ENCODE assay signal across 12 cellular contexts in genomic region chr15:65082303-65082958, GRCh38. TPM values are rescaled to one million over a fixed set of nuclear protein-coding genes. Genes with fewer than 3 reads are reported as not detected.
DNase-seq lines count a peak whose midpoint lies in the region; ATAC-seq, FAIRE-seq and TF ChIP-seq lines count a peak whose summit lies in the region.
"Had no signal": no experiment of that assay in that cellular context is flagged by ENCODE, and none has a peak within 500 bp of the region (broad histone marks: within the 10 kb centered on the region; RNA-seq: fewer than 3 reads in every experiment).

No MANE protein-coding gene starts in this region.

- no peak for TF ChIP-seq POLR2A in esophagus squamous epithelium (IDR thresholded peaks at IDR 0.05)

- peaks cover 13% of the 10 kb centered on the region for H3K4me1 Mint-ChIP-seq in T-helper 1 cell treated with Interleukin-12 subunit alpha and Interleukin-12 subunit beta and Interleukin-4 antibody, amounts not matched to agents 30 μg/mL and 1 μg/mL, for 36 hours (ENCODE audit: low read depth)
- peaks cover 22% of the 10 kb centered on the region for H3K4me1 Mint-ChIP-seq in stimulated activated effector memory CD8-positive, alpha-beta T cell treated with anti-CD3 and anti-CD28 coated beads, Interleukin-12 subunit alpha, Interleukin-12 subunit beta, amount 100 ng/mL, for 72 hours

- peaks cover 0 to 25% (median 0%) of the 10 kb centered on the region in 4 donors for H3K27me3 ChIP-seq in esophagus squamous epithelium

- 19 to 24% methylated on average over 7 of the region's 7 CpGs for WGBS in esophagus squamous epithelium, 2 donors

- peaks cover 34% of the 10 kb centered on the region for H3K27me3 Mint-ChIP-seq in T-helper 1 cell treated with Interleukin-12 subunit alpha and Interleukin-12 subunit beta and Interleukin-4 antibody, amounts not matched to agents 30 μg/mL and 1 μg/mL, for 36 hours (ENCODE audit: low read depth)

- intact Hi-C loops in esophagus squamous epithelium (cut with DNase I): no loop called here

- TF ChIP-seq CTCF in esophagus squamous epithelium (IDR thresholded peaks at IDR 0.05): no peak

- peaks cover 23 to 68% (median 30%) of the 10 kb centered on the region in 3 donors for H3K4me1 ChIP-seq in esophagus squamous epithelium

- FAIRE-seq in GM19239 (lab: Jason Lieb, UNC): no peak
- FAIRE-seq: colon, GM12891 had no signal

- peak overlapping the region in 3 of 4 donors; percentile 42 to 57 (median 51) for H3K27ac ChIP-seq in esophagus squamous epithelium

- no peaks in the 10 kb centered on the region for H3K9me3 ChIP-seq in esophagus squamous epithelium

- no peaks in the 10 kb centered on the region for H3K36me3 Mint-ChIP-seq in T-helper 1 cell treated with Interleukin-12 subunit alpha and Interleukin-12 subunit beta and Interleukin-4 antibody, amounts not matched to agents 30 μg/mL and 1 μg/mL, for 36 hours (ENCODE audit: low read depth)
- H3K36me3 Mint-ChIP-seq in stimulated activated effector memory CD8-positive, alpha-beta T cell treated with anti-CD3 and anti-CD28 coated beads, Interleukin-12 subunit alpha, Interleukin-12 subunit beta, amount 100 ng/mL, for 72 hours: no peaks in the 10 kb centered on the region

- H3K9me3 Mint-ChIP-seq in T-helper 1 cell treated with Interleukin-12 subunit alpha and Interleukin-12 subunit beta and Interleukin-4 antibody, amounts not matched to agents 30 μg/mL and 1 μg/mL, for 36 hours: no peaks in the 10 kb centered on the region
- H3K9me3 Mint-ChIP-seq in stimulated activated effector memory CD8-positive, alpha-beta T cell treated with anti-CD3 and anti-CD28 coated beads, Interleukin-12 subunit alpha, Interleukin-12 subunit beta, amount 100 ng/mL, for 72 hours: no peaks in the 10 kb centered on the region

- peak; percentile 55 for ATAC-seq in stimulated activated effector memory CD8-positive, alpha-beta T cell treated with anti-CD3 and anti-CD28 coated beads, Interleukin-12 subunit alpha, Interleukin-12 subunit beta, amount 100 ng/mL, for 72 hours
- no peak for ATAC-seq in HG03571 (IDR thresholded peaks at IDR 0.05; ENCODE audit: unreplicated experiment)

- H3K27ac Mint-ChIP-seq in T-helper 1 cell treated with Interleukin-12 subunit alpha and Interleukin-12 subunit beta and Interleukin-4 antibody, amounts not matched to agents 30 μg/mL and 1 μg/mL, for 36 hours: peak overlapping the region; percentile 60
- H3K27ac Mint-ChIP-seq in stimulated activated effector memory CD8-positive, alpha-beta T cell treated with anti-CD3 and anti-CD28 coated beads, Interleukin-12 subunit alpha, Interleukin-12 subunit beta, amount 100 ng/mL, for 72 hours: peak overlapping the region; percentile 35

- no peak overlapping the region for H3K4me3 ChIP-seq in esophagus squamous epithelium
- H3K4me3 ChIP-seq: lung had no signal

- DNase-seq in NCI-H510A treated with DMSO at 0.1 percent for 48 hours (lab: John Stamatoyannopoulos, UW): peak; percentile 12
- DNase-seq in NCI-H510A (lab: John Stamatoyannopoulos, UW): no peak
- DNase-seq in esophagus squamous epithelium (lab: John Stamatoyannopoulos, UW): no peak
- DNase-seq in stimulated activated effector memory CD8-positive, alpha-beta T cell treated with anti-CD3 and anti-CD28 coated beads, Interleukin-12 subunit alpha, Interleukin-12 subunit beta, amount 100 ng/mL, for 72 hours (ENCODE audit: low spot score in 2 of 2): no peak
- DNase-seq in T1000 (lab: John Stamatoyannopoulos, UW): no peak
- no peak for DNase-seq in GM19239 (ENCODE audit: insufficient read length, low spot score)
- DNase-seq: ACHN had no signal

- H3K36me3 ChIP-seq in esophagus squamous epithelium: no peaks in the 10 kb centered on the region

- peak overlapping the region; percentile 2 for H3K4me3 Mint-ChIP-seq in T-helper 1 cell treated with Interleukin-12 subunit alpha and Interleukin-12 subunit beta and Interleukin-4 antibody, amounts not matched to agents 30 μg/mL and 1 μg/mL, for 36 hours
- H3K4me3 Mint-ChIP-seq in stimulated activated effector memory CD8-positive, alpha-beta T cell treated with anti-CD3 and anti-CD28 coated beads, Interleukin-12 subunit alpha, Interleukin-12 subunit beta, amount 100 ng/mL, for 72 hours: no peak overlapping the region

RNA-seq across cellular contexts. Expression of gene KBTBD13, which starts 5.9 kb away (rescaled TPM):
- not detected for total RNA-seq in esophagus squamous epithelium

RNA-seq across cellular contexts. Expression of gene RASL12, which starts 14.6 kb away (rescaled TPM):
- total RNA-seq in esophagus squamous epithelium: 10 to 100 TPM in 2 of 4 donors, 1 to 10 TPM in 2; 2.8 to 32.4 (median 8.9) TPM

RNA-seq across cellular contexts. Expression of gene UBAP1L, which starts 32.6 kb away (rescaled TPM):
- total RNA-seq in esophagus squamous epithelium: 1 to 10 TPM; 1.6 to 6.3 (median 2.0) TPM

RNA-seq across cellular contexts. Expression of gene SLC51B, which starts 37.2 kb away (rescaled TPM):
- total RNA-seq in esophagus squamous epithelium: not detected

RNA-seq across cellular contexts. Expression of gene PDCD7, which starts 51.2 kb away (rescaled TPM):
- total RNA-seq in esophagus squamous epithelium: 10 to 100 TPM; 12.1 to 20.8 (median 16.6) TPM
